ENCODE assay signal across 1 cellular context in the genomic region with DNA sequence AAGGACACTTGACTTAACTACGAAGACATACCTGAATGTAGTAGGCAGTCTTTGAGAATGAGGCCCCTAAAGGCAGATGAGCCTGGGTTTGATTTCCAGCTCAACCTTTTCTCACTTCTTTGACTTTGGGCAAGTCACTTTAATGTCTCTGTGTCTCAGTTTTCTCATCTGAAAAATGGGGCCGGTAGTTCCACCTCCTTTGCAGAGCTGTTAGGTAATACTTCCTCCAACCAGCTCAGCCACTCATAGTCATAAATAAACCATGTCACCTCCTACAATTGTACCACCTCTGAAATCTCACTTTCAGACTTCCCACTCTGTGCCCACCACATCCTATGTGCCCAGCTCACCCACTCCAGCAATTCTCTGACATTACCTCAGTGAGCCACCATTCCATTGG.
TF ChIP-seq lines count a peak whose summit lies in the region.

No MANE protein-coding gene starts in this region.

TF ChIP-seq in HEK293T, 16 proteins besides CTCF, POLR2A, EP300 and RAD21 (continued from another document):
- TF ChIP-seq CTBP1 (IDR thresholded peaks at IDR 0.05; ENCODE audit: borderline replicate concordance) (no peak), TARDBP (IDR thresholded peaks at IDR 0.05) (no peak), NFRKB (IDR thresholded peaks at IDR 0.05) (no peak), ELF4 (IDR thresholded peaks at IDR 0.05) (no peak), L3MBTL2 (conservative IDR thresholded peaks at IDR 0.05) (no peak), FOXK2 (IDR thresholded peaks at IDR 0.05) (no peak), SP1 (IDR thresholded peaks at IDR 0.05) (no peak), HDGF (IDR thresholded peaks at IDR 0.05; ENCODE audit: borderline replicate concordance) (no peak), FOXM1 (IDR thresholded peaks at IDR 0.05; ENCODE audit: borderline replicate concordance) (no peak), SUZ12 (IDR thresholded peaks at IDR 0.05) (no peak)
TF ChIP-seq in HEK293T: peak in this region for 0.
